11 cellular contexts compared by ENCODE assay signal in the genomic region with DNA sequence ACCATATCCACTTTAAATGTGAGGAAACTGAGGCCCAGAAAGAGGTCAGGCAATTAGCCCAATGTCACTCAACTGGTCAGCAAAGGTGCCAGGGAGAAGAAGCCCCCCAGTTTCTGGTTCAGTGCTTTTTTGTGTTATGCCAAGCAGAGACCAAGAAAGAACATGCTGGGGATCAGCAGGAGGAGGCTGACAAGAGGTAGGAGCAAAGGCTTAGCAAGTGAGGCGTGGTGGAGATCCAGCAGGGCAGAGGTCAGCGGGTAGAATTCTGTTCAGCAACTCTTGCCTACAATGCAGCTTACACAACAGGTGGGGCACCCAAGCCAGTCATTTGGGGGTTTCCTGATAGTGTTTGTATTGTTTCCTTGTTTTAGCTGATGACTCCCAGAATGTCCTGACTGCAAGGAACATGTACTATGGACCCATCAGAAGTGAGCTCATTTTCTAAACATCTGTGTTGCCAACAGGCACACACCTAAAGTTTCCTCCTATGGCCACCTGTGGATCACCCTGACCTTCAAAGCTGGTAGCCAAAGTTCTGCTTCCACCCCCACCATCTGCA. TPM values are rescaled to one million over a fixed set of nuclear protein-coding genes. Genes with fewer than 3 reads are reported as not detected.
A peak's percentile ranks its signal among the peaks of the same experiment; 100 is the strongest.
DNase-seq lines count a peak whose midpoint lies in the region; ATAC-seq and TF ChIP-seq lines count a peak whose summit lies in the region.
"Had no signal": no experiment of that assay in that cellular context is flagged by ENCODE, and none has a peak within 500 bp of the region (broad histone marks: within the 10 kb centered on the region; RNA-seq: fewer than 3 reads in every experiment).

No MANE protein-coding gene starts in this region.

- H3K4me1 ChIP-seq in PC-9 (replicated peaks; ENCODE audit: insufficient read depth), result peaks cover 67% of the 10 kb centered on the region
- H3K4me1 ChIP-seq in duodenal mucosa (ENCODE audit: control insufficient read depth in 1 of 2, insufficient read depth in 2 of 2, low read length in 2 of 2), result peaks cover 53 to 67% of the 10 kb centered on the region in 2 donors
- H3K4me1 ChIP-seq in neutrophil (ENCODE audit: control insufficient read depth in 1 of 2, insufficient read depth in 1 of 2, low read depth in 1 of 2, low read length in 1 of 2), result peaks cover 76 to 81% of the 10 kb centered on the region in 2 experiments

- H3K27me3 Mint-ChIP-seq in Calu3 (ENCODE audit: unreplicated experiment), result no peaks in the 10 kb centered on the region

- no peaks in the 10 kb centered on the region for H4K20me1 ChIP-seq in PC-9 (ENCODE audit: insufficient read depth)

- H3K36me3 Mint-ChIP-seq in Calu3 (ENCODE audit: insufficient read depth, unreplicated experiment), result peaks cover 4% of the 10 kb centered on the region

- peaks cover 56% of the 10 kb centered on the region for H3K4me1 Mint-ChIP-seq in Calu3 (ENCODE audit: low read depth, unreplicated experiment)

- no peaks in the 10 kb centered on the region for H3K36me3 ChIP-seq in PC-9 (ENCODE audit: low read depth)
- H3K36me3 ChIP-seq in duodenal mucosa (ENCODE audit: control insufficient read depth in 1 of 2, insufficient read depth in 2 of 2, low read length in 2 of 2), result no peaks in the 10 kb centered on the region
- H3K36me3 ChIP-seq in neutrophil, result no peaks in the 10 kb centered on the region

- H3F3A ChIP-seq in PC-9 (ENCODE audit: insufficient read depth, low read depth), result peaks cover 27% of the 10 kb centered on the region

- H3K9me3 Mint-ChIP-seq in Calu3 (ENCODE audit: low read depth, unreplicated experiment), result no peaks in the 10 kb centered on the region

- H3K9me3 ChIP-seq in PC-9 (ENCODE audit: insufficient read depth, low read depth) (no peaks in the 10 kb centered on the region), duodenal mucosa (ENCODE audit: control insufficient read depth in 1 of 2, low read length in 2 of 2) (no peaks in the 10 kb centered on the region), neutrophil (no peaks in the 10 kb centered on the region)

- H3K79me2 ChIP-seq in PC-9 (ENCODE audit: low read depth), result peaks cover 42% of the 10 kb centered on the region

- DNase-seq in Calu3 (peak; percentile 74), PC-9 (peak in 1 of 2 experiments; percentile 57), cerebellar cortex (ENCODE audit: low spot score) (no peak), NCI-H187 (lab: John Stamatoyannopoulos, UW) (no peak)
- DNase-seq: DMS 273 treated with DMSO at 0.1 percent for 48 hours, NCI-H1694 had no signal

- H3K4me2 ChIP-seq in PC-9, result peak overlapping the region; percentile 17; the same call in 1 of the 2 replicates

- no peaks in the 10 kb centered on the region for H3K27me3 ChIP-seq in PC-9 (ENCODE audit: insufficient read depth, low read depth)
- H3K27me3 ChIP-seq in duodenal mucosa (ENCODE audit: control insufficient read depth in 1 of 2, insufficient read depth in 2 of 2, low read length in 2 of 2), result no peaks in the 10 kb centered on the region
- H3K27me3 ChIP-seq in neutrophil, result no peaks in the 10 kb centered on the region

- peak overlapping the region; percentile 11 for H3K4me3 Mint-ChIP-seq in Calu3 (ENCODE audit: low read depth, unreplicated experiment)

- intact Hi-C loops in Calu3 (cut with micrococcal nuclease; ENCODE audit: unreplicated experiment), result loop anchor here (2.0 to 10.0 kb wide), 2 partner anchors 46 to 230 kb away; no protein-coding TSS in a partner anchor
- intact Hi-C loops in PC-9 (cut with micrococcal nuclease; ENCODE audit: unreplicated experiment), result no loop called here

- no peak overlapping the region for H2AFZ ChIP-seq in PC-9

- CTCF ChIA-PET in Calu3 (lab: Charles Lee), result interaction anchor here (0.5 to 2.0 kb wide), 14 partner anchors 10 to 262 kb away, joined by 3 to 23 read pairs (median 4); partner anchors contain the start of gene MYL12A
- CTCF ChIA-PET in PC-9 (lab: Charles Lee), result interaction anchor here (0.6 to 1.3 kb wide), 6 partner anchors 9 to 261 kb away, joined by 3 to 4 read pairs (median 3); no protein-coding TSS in a partner anchor

- H3K9me2 ChIP-seq in PC-9 (ENCODE audit: insufficient read depth), result no peaks in the 10 kb centered on the region

- no peak for ATAC-seq in GM19463 (IDR thresholded peaks at IDR 0.05; ENCODE audit: unreplicated experiment)
- ATAC-seq in GM18907 (IDR thresholded peaks at IDR 0.05; ENCODE audit: unreplicated experiment), result no peak

- BruUV-seq in Calu3 (replicated peaks; lab: Mats Ljungman, UMichigan) (no TSS peak), PC-9 (replicated peaks; lab: Mats Ljungman, UMichigan) (no TSS peak)

- H3K27ac ChIP-seq in PC-9 (no peak overlapping the region; the same call in 1 of the 2 replicates), duodenal mucosa (ENCODE audit: low read depth, low read length) (peak overlapping the region; percentile 63), neutrophil (peak overlapping the region; percentile 63)
- H3K27ac ChIP-seq: VCaP had no signal

- H3K4me3 ChIP-seq in PC-9 (no peak overlapping the region), duodenal mucosa (ENCODE audit: low read depth in 1 of 2, low read length in 2 of 2) (peak overlapping the region; percentile 14 to 66), neutrophil (ENCODE audit: low read depth in 1 of 2, low read length in 1 of 2) (no peak overlapping the region)

- TF ChIP-seq CTCF in Calu3 (IDR thresholded peaks at IDR 0.05; ENCODE audit: unreplicated experiment) (no peak), PC-9 (conservative IDR thresholded peaks at IDR 0.05) (no peak), neutrophil (IDR thresholded peaks at IDR 0.05) (no peak)

- H3K27ac Mint-ChIP-seq in Calu3 (ENCODE audit: unreplicated experiment), result peak overlapping the region; percentile 72

- H3K9ac ChIP-seq in duodenal mucosa (ENCODE audit: low read depth in 1 of 2, low read length in 2 of 2), result peak overlapping the region; percentile 45 to 57

- POLR2A ChIA-PET in PC-9 (lab: Charles Lee; ENCODE audit: unreplicated experiment), result interaction anchor here (0.6 kb wide), 3 partner anchors 40 to 913 kb away, joined by 3 to 8 read pairs (median 4); no protein-coding TSS in a partner anchor

RNA-seq across cellular contexts. Expression of gene LPIN2, which starts 28.2 kb away (rescaled TPM):
- total RNA-seq in Calu3 (2022), result 15.7 and 15.9 TPM in 2 replicates
- 13.3 and 15.0 TPM in 2 replicates for total RNA-seq in PC-9 (2021)

Comparison
In these comparisons a context has a peak if more than half of its experiments do, and no peak if none do; other contexts are left out.
1. H3K4me3 ChIP-seq: peak in duodenal mucosa (2 of 2); none in PC-9 (single experiment) and neutrophil (0 of 2).